Comparison of ENCODE assay signal across 8 cellular contexts in genomic region chr6:98834060-98835031, GRCh38. TPM values are rescaled to one million over a fixed set of nuclear protein-coding genes. Genes with fewer than 3 reads are reported as not detected.
A peak's percentile ranks its signal among the peaks of the same experiment; 100 is the strongest.
DNase-seq lines count a peak whose midpoint lies in the region; ATAC-seq, FAIRE-seq and TF ChIP-seq lines count a peak whose summit lies in the region.

TSS of gene POU3F2 (plus strand) at chr6:98834574. CDS start at chr6:98834874, 300 bp downstream.

- H3K9ac ChIP-seq in DND-41 (ENCODE audit: low read depth, low read length), result peak within 1 kb of the TSS; percentile 46

- TF ChIP-seq EP300 in upper lobe of left lung (IDR thresholded peaks at IDR 0.05), result no peak

- H3K79me2 ChIP-seq in DND-41 (ENCODE audit: insufficient read depth, low read length), result no peaks in the 10 kb centered on the region

- intact Hi-C loops in pancreas (cut with DNase I), result no loop called here

- DNase-seq in DND-41, result peak; percentile 90
- DNase-seq in H4 (ENCODE audit: low spot score), result peak; percentile 87
- peak; percentile 82 for DNase-seq in LHCN-M2 (ENCODE audit: low read depth)
- DNase-seq in SHP77 (lab: John Stamatoyannopoulos, UW), result peak; percentile 96 to 97
- peak; percentile 55 for DNase-seq in activated naive CD8-positive, alpha-beta T cell treated with anti-CD3 and anti-CD28 coated beads, Interleukin-2, amount 10 ng/mL, durations not matched to agents 7 days and 5 days
- peak; percentile 92 to 97 for DNase-seq in cardiac muscle cell (ENCODE audit: low read depth in 1 of 2, low spot score in 1 of 2)
- DNase-seq in pancreas, result peak; percentile 55 to 81 (median 70)
- DNase-seq in upper lobe of left lung, result peak; percentile 67 to 92

- H3K9me3 Mint-ChIP-seq in activated naive CD8-positive, alpha-beta T cell treated with anti-CD3 and anti-CD28 coated beads, Interleukin-2, amount 10 ng/mL, durations not matched to agents 7 days and 5 days, result no peaks in the 10 kb centered on the region

- H3K4me1 ChIP-seq in DND-41 (ENCODE audit: insufficient read depth, low read length) (peaks cover 9% of the 10 kb centered on the region), cardiac muscle cell (ENCODE audit: low read depth) (peaks cover 17% of the 10 kb centered on the region), pancreas (peaks cover 12 to 27% (median 19%) of the 10 kb centered on the region in 3 donors), upper lobe of left lung (peaks cover 45 to 62% (median 50%) of the 10 kb centered on the region in 4 donors)

- 1% methylated on average over 69 to 83 of the region's 83 CpGs for WGBS in pancreas, 2 donors
- WGBS in upper lobe of left lung, 2 donors, result 1% methylated on average over 49 to 70 of the region's 83 CpGs

- H3K4me3 ChIP-seq in DND-41 (ENCODE audit: low read depth in 1 of 2, low read length in 2 of 2), result peak within 1 kb of the TSS in 1 of 2 experiments; percentile 61; a peak in 3 of 4 replicates
- peak within 1 kb of the TSS; percentile 55 for H3K4me3 ChIP-seq in cardiac muscle cell
- H3K4me3 ChIP-seq in pancreas, result peak within 1 kb of the TSS; percentile 16 to 54 (median 32)
- peak within 1 kb of the TSS; percentile 9 to 58 (median 54) for H3K4me3 ChIP-seq in upper lobe of left lung

- peak within 1 kb of the TSS; percentile 65 for H3K4me2 ChIP-seq in DND-41 (ENCODE audit: insufficient read depth, low read length)

- peak within 1 kb of the TSS; percentile 55 for H2AFZ ChIP-seq in DND-41 (ENCODE audit: low read depth, low read length)

- peaks cover 1% of the 10 kb centered on the region for H3K36me3 Mint-ChIP-seq in activated naive CD8-positive, alpha-beta T cell treated with anti-CD3 and anti-CD28 coated beads, Interleukin-2, amount 10 ng/mL, durations not matched to agents 7 days and 5 days

- H3K4me3 Mint-ChIP-seq in activated naive CD8-positive, alpha-beta T cell treated with anti-CD3 and anti-CD28 coated beads, Interleukin-2, amount 10 ng/mL, durations not matched to agents 7 days and 5 days, result peak within 1 kb of the TSS; percentile 84

- H3K4me1 Mint-ChIP-seq in activated naive CD8-positive, alpha-beta T cell treated with anti-CD3 and anti-CD28 coated beads, Interleukin-2, amount 10 ng/mL, durations not matched to agents 7 days and 5 days, result peaks cover 25% of the 10 kb centered on the region

- H3K27me3 Mint-ChIP-seq in activated naive CD8-positive, alpha-beta T cell treated with anti-CD3 and anti-CD28 coated beads, Interleukin-2, amount 10 ng/mL, durations not matched to agents 7 days and 5 days, result peaks cover 77% of the 10 kb centered on the region

- no peak for TF ChIP-seq CTCF in DND-41 (IDR thresholded peaks at IDR 0.05; ENCODE audit: borderline replicate concordance, extremely low read depth, low read length, poor library complexity, severe bottlenecking)
- TF ChIP-seq CTCF in cardiac muscle cell (IDR thresholded peaks at IDR 0.05; ENCODE audit: low read depth, low read length), result no peak
- TF ChIP-seq CTCF in pancreas (IDR thresholded peaks at IDR 0.05), result no peak
- no peak for TF ChIP-seq CTCF in upper lobe of left lung (IDR thresholded peaks at IDR 0.05)

- FAIRE-seq in pancreas (lab: Jason Lieb, UNC), result no peak

- H3K36me3 ChIP-seq in DND-41 (ENCODE audit: insufficient read depth, low read length) (no peaks in the 10 kb centered on the region), cardiac muscle cell (no peaks in the 10 kb centered on the region), pancreas (no peaks in the 10 kb centered on the region), upper lobe of left lung (no peaks in the 10 kb centered on the region)

- no peak for TF ChIP-seq POLR2A in upper lobe of left lung (IDR thresholded peaks at IDR 0.05)

- H3K27ac Mint-ChIP-seq in activated naive CD8-positive, alpha-beta T cell treated with anti-CD3 and anti-CD28 coated beads, Interleukin-2, amount 10 ng/mL, durations not matched to agents 7 days and 5 days, result peak within 1 kb of the TSS; percentile 42

- H3K27ac ChIP-seq in DND-41 (ENCODE audit: low read length) (no peak within 1 kb of the TSS; the same call in 1 of the 2 replicates), cardiac muscle cell (no peak within 1 kb of the TSS), pancreas (no peak within 1 kb of the TSS), upper lobe of left lung (no peak within 1 kb of the TSS)

- no peaks in the 10 kb centered on the region for H4K20me1 ChIP-seq in DND-41 (ENCODE audit: insufficient read depth, low read length)

- H3K27me3 ChIP-seq in DND-41 (ENCODE audit: insufficient read depth, low read length, poor library complexity), result no peaks in the 10 kb centered on the region
- peaks cover 92% of the 10 kb centered on the region for H3K27me3 ChIP-seq in cardiac muscle cell
- peaks cover 6 to 76% (median 40%) of the 10 kb centered on the region in 4 donors for H3K27me3 ChIP-seq in pancreas
- peaks cover 2 to 79% (median 38%) of the 10 kb centered on the region in 4 donors for H3K27me3 ChIP-seq in upper lobe of left lung

- POLR2A ChIA-PET in activated naive CD8-positive, alpha-beta T cell treated with anti-CD3 and anti-CD28 coated beads, Interleukin-2, amount 10 ng/mL, durations not matched to agents 7 days and 5 days (lab: Charles Lee), result no interaction called here

- H3K9me3 ChIP-seq in DND-41 (ENCODE audit: insufficient read depth, low read length, severe bottlenecking) (no peaks in the 10 kb centered on the region), cardiac muscle cell (ENCODE audit: low read depth) (no peaks in the 10 kb centered on the region), pancreas (no peaks in the 10 kb centered on the region), upper lobe of left lung (no peaks in the 10 kb centered on the region)

- ATAC-seq in DND-41 (ENCODE audit: insufficient read depth, low read depth) (peak; percentile 90), pancreas (peak; percentile 69 to 80 (median 76)), upper lobe of left lung (ENCODE audit: low FRiP score in 2 of 2) (peak; percentile 75)
- peak; percentile 72 for ATAC-seq in activated naive CD8-positive, alpha-beta T cell treated with anti-CD3 and anti-CD28 coated beads, Interleukin-2, amount 10 ng/mL, durations not matched to agents 7 days and 5 days (ENCODE audit: low read depth)

RNA-seq across cellular contexts. Expression of gene POU3F2, which starts in this region (rescaled TPM):
- total RNA-seq in H4 (2014; rRNA removed; shearing (Covaris generic)), result 0.10 and 0.14 TPM in 2 replicates
- total RNA-seq in LHCN-M2 (2014; rRNA removed) (0.19 TPM in 1 of 2 replicates, not detected in the other), cardiac muscle cell (0.48 and 1.3 TPM in 2 replicates), pancreas (not detected), upper lobe of left lung (not detected)
- polyA plus RNA-seq in LHCN-M2 (2012), result 0.40 TPM
- not detected for total RNA-seq in activated naive CD8-positive, alpha-beta T cell treated with anti-CD3 and anti-CD28 coated beads, Interleukin-2, amount 10 ng/mL, durations not matched to agents 7 days and 5 days
- polyA plus RNA-seq in cardiac muscle cell (0.12 and 0.32 TPM in 2 replicates), pancreas (not detected)

Comparison
In these comparisons a context has a peak if more than half of its experiments do, and no peak if none do; other contexts are left out.
1. Peak in DNase-seq in H4; RNA of the gene not detected or under 1 TPM.
2. Peak in DNase-seq in LHCN-M2; RNA of the gene not detected or under 1 TPM.
3. Peak in DNase-seq and ATAC-seq in activated naive CD8-positive, alpha-beta T cell treated with anti-CD3 and anti-CD28 coated beads, Interleukin-2, amount 10 ng/mL, durations not matched to agents 7 days and 5 days; RNA of the gene not detected or under 1 TPM.
4. Peak in DNase-seq, ATAC-seq and H3K4me3 ChIP-seq in pancreas; RNA of the gene not detected or under 1 TPM.
5. Peak in DNase-seq, ATAC-seq and H3K4me3 ChIP-seq in upper lobe of left lung; RNA of the gene not detected or under 1 TPM.